In the genomic region with DNA sequence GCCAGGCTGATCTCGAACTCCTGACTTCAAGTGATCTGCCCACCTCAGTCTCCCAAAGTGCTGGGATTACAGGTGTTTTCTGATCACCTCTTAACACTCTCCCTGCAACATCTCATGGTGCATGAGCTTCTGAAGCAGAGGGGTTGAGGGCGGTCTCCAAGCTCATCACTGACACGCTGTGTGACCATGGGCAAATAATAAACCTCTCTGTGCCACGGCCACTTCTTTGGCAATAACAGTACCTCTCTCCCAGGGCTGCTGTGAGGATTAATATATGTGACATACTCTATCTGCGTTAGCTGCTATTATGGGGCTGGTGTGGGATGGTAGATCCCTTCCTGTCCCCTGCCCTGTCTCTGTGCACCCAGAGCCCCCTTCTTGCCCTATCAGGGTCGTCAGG, we compare ENCODE assay signal across 1 cellular context.
TF ChIP-seq lines count a peak whose summit lies in the region.

No MANE protein-coding gene starts in this region.

TF ChIP-seq in WTC11, 78 proteins besides CTCF, POLR2A, EP300 and RAD21 (continued from another document):
- TF ChIP-seq, protein P1, sequence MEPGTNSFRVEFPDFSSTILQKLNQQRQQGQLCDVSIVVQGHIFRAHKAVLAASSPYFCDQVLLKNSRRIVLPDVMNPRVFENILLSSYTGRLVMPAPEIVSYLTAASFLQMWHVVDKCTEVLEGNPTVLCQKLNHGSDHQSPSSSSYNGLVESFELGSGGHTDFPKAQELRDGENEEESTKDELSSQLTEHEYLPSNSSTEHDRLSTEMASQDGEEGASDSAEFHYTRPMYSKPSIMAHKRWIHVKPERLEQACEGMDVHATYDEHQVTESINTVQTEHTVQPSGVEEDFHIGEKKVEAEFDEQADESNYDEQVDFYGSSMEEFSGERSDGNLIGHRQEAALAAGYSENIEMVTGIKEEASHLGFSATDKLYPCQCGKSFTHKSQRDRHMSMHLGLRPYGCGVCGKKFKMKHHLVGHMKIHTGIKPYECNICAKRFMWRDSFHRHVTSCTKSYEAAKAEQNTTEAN (CRISPR knock-in tag; IDR thresholded peaks at IDR 0.05), result no peak
- TF ChIP-seq HMGA2 (CRISPR knock-in tag; IDR thresholded peaks at IDR 0.05), result no peak
- TF ChIP-seq, protein P2, sequence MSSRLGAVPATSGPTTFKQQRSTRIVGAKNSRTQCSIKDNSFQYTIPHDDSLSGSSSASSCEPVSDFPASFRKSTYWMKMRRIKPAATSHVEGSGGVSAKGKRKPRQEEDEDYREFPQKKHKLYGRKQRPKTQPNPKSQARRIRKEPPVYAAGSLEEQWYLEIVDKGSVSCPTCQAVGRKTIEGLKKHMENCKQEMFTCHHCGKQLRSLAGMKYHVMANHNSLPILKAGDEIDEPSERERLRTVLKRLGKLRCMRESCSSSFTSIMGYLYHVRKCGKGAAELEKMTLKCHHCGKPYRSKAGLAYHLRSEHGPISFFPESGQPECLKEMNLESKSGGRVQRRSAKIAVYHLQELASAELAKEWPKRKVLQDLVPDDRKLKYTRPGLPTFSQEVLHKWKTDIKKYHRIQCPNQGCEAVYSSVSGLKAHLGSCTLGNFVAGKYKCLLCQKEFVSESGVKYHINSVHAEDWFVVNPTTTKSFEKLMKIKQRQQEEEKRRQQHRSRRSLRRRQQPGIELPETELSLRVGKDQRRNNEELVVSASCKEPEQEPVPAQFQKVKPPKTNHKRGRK (CRISPR knock-in tag; IDR thresholded peaks at IDR 0.05; ENCODE audit: borderline replicate concordance), result no peak
- TF ChIP-seq, protein P3, sequence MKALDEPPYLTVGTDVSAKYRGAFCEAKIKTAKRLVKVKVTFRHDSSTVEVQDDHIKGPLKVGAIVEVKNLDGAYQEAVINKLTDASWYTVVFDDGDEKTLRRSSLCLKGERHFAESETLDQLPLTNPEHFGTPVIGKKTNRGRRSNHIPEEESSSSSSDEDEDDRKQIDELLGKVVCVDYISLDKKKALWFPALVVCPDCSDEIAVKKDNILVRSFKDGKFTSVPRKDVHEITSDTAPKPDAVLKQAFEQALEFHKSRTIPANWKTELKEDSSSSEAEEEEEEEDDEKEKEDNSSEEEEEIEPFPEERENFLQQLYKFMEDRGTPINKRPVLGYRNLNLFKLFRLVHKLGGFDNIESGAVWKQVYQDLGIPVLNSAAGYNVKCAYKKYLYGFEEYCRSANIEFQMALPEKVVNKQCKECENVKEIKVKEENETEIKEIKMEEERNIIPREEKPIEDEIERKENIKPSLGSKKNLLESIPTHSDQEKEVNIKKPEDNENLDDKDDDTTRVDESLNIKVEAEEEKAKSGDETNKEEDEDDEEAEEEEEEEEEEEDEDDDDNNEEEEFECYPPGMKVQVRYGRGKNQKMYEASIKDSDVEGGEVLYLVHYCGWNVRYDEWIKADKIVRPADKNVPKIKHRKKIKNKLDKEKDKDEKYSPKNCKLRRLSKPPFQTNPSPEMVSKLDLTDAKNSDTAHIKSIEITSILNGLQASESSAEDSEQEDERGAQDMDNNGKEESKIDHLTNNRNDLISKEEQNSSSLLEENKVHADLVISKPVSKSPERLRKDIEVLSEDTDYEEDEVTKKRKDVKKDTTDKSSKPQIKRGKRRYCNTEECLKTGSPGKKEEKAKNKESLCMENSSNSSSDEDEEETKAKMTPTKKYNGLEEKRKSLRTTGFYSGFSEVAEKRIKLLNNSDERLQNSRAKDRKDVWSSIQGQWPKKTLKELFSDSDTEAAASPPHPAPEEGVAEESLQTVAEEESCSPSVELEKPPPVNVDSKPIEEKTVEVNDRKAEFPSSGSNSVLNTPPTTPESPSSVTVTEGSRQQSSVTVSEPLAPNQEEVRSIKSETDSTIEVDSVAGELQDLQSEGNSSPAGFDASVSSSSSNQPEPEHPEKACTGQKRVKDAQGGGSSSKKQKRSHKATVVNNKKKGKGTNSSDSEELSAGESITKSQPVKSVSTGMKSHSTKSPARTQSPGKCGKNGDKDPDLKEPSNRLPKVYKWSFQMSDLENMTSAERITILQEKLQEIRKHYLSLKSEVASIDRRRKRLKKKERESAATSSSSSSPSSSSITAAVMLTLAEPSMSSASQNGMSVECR (CRISPR knock-in tag; IDR thresholded peaks at IDR 0.05; ENCODE audit: borderline replicate concordance), result no peak
- no peak for TF ChIP-seq IRF2 (CRISPR knock-in tag; IDR thresholded peaks at IDR 0.05; ENCODE audit: borderline replicate concordance, low read depth)
- no peak for TF ChIP-seq TCF7 (CRISPR knock-in tag; IDR thresholded peaks at IDR 0.05; ENCODE audit: low read depth)
